14 cellular contexts compared by ENCODE assay signal in the genomic region with DNA sequence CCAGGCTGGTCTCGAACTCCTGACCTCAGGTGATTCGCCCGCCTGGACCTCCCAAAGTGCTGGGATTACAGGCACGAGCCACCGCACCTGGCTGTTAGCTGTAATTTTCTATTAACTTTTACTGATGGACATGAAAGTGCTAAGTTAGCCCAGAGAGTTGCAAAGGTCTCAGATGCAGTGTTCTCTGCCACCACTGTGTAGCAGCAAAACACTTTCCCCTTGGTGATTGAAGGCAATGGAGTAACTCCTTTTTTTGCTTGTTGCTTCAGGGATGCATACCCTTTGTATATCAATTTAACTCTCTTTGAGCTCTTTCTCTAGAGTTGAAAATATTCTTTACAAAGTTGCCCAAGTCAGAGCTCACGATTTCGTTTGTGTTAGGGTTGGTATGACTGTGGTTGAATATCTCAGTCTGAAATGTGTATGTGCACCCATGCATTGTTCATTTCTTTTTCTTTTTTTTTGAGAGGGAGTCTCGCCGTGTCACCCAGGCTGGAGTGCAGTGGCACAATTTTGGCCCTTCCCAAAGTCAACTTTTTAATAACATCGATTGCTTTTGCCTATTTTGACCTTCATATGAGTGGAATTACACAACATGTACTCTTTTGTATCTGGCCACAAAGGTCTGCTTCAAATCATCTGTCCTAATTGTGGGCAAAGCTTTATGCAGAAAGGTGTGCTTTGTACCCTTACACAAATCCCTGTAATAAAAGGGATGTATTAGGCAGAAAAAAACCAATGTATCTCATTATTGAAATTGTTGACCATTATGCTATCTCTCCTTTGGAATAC. TPM values are rescaled to one million over a fixed set of nuclear protein-coding genes. Genes with fewer than 3 reads are reported as not detected.
DNase-seq lines count a peak whose midpoint lies in the region; ATAC-seq and TF ChIP-seq lines count a peak whose summit lies in the region.
"Had no signal": no experiment of that assay in that cellular context is flagged by ENCODE, and none has a peak within 500 bp of the region (broad histone marks: within the 10 kb centered on the region; RNA-seq: fewer than 3 reads in every experiment).

No MANE protein-coding gene starts in this region.

- TF ChIP-seq EP300 in tibial nerve (IDR thresholded peaks at IDR 0.05): no peak

- TF ChIP-seq POLR2A in tibial nerve (IDR thresholded peaks at IDR 0.05) (no peak), thyroid gland (IDR thresholded peaks at IDR 0.05) (no peak)

- H3K4me1 ChIP-seq in cardiac muscle cell (ENCODE audit: low read depth) (no peaks in the 10 kb centered on the region), tibial nerve (peaks cover 0 to 29% (median 0%) of the 10 kb centered on the region in 4 donors), thyroid gland (no peaks in the 10 kb centered on the region)
- H3K4me1 ChIP-seq: ascending aorta had no signal

- no peak overlapping the region for H3K27ac ChIP-seq in cardiac muscle cell
- peak overlapping the region in 1 of 4 donors; percentile 75 for H3K27ac ChIP-seq in tibial nerve
- no peak overlapping the region for H3K27ac ChIP-seq in thyroid gland
- H3K27ac ChIP-seq: ascending aorta had no signal

- peak; percentile 7 for TF ChIP-seq CTCF in cardiac muscle cell (IDR thresholded peaks at IDR 0.05; ENCODE audit: low read depth, low read length)
- TF ChIP-seq CTCF in tibial nerve (IDR thresholded peaks at IDR 0.05): peak in 3 of 5 experiments; percentile 20 to 38 (median 23)
- no peak for TF ChIP-seq CTCF in thyroid gland (IDR thresholded peaks at IDR 0.05)

- H3K9me3 ChIP-seq in cardiac muscle cell (ENCODE audit: low read depth) (no peaks in the 10 kb centered on the region), tibial nerve (peaks cover 0 to 18% (median 4%) of the 10 kb centered on the region in 4 donors), thyroid gland (no peaks in the 10 kb centered on the region)

- intact Hi-C loops in Right ventricle myocardium superior (cut with DNase I): no loop called here
- intact Hi-C loops in thyroid gland (cut with DNase I): no loop called here

- 83 to 85% methylated on average over 10 of the region's 10 CpGs for WGBS in tibial nerve, 2 donors
- WGBS in thyroid gland, 2 donors: 96% methylated on average over 10 of the region's 10 CpGs

- peak in 1 of 2 donors; percentile 10 for DNase-seq in cardiac muscle cell (ENCODE audit: low read depth in 1 of 2, low spot score in 1 of 2)
- DNase-seq in Right ventricle myocardium superior: no peak
- peak; percentile 16 for DNase-seq in RKO (ENCODE audit: low spot score)
- no peak for DNase-seq in tibial nerve (ENCODE audit: low spot score in 2 of 2)
- DNase-seq in NCI-H510A treated with DMSO at 0.1 percent for 48 hours (lab: John Stamatoyannopoulos, UW): no peak
- no peak for DNase-seq in thyroid gland
- DNase-seq: activated CD4-positive, alpha-beta T cell treated with anti-CD3 and anti-CD28 coated beads, Interleukin-2, amount 10 ng/mL, durations not matched to agents 24 days and 14 days; DMS79 treated with DMSO at 0.1 percent for 48 hours; NCI-H187 treated with DMSO at 0.1 percent for 48 hours; stimulated activated CD4-positive, alpha-beta T cell treated with anti-CD3 and anti-CD28 coated beads, Interleukin-4, amount 100 ng/mL, for 24 hours; stimulated activated naive CD4-positive, alpha-beta T cell had no signal

- H3K36me3 ChIP-seq in cardiac muscle cell (peaks cover 78% of the 10 kb centered on the region), tibial nerve (peaks cover 0 to 90% (median 4%) of the 10 kb centered on the region in 3 donors), thyroid gland (peaks cover 52 to 84% of the 10 kb centered on the region in 2 donors)

- H3K4me3 ChIP-seq in cardiac muscle cell (no peak overlapping the region), tibial nerve (no peak overlapping the region), thyroid gland (replicated peaks in 1 of 3) (no peak overlapping the region)
- H3K4me3 ChIP-seq: ascending aorta had no signal

- H3K27me3 ChIP-seq in cardiac muscle cell (no peaks in the 10 kb centered on the region), tibial nerve (no peaks in the 10 kb centered on the region), thyroid gland (no peaks in the 10 kb centered on the region)
- H3K27me3 ChIP-seq: ascending aorta had no signal

- ATAC-seq in Right ventricle myocardium superior (ENCODE audit: poor library complexity) (no peak), esophagus mucosa (peak; percentile 29), HG03135 (IDR thresholded peaks at IDR 0.05; ENCODE audit: unreplicated experiment) (no peak)

RNA-seq across cellular contexts. Expression of gene GTF2I, which starts 52.6 kb away (rescaled TPM):
- total RNA-seq in cardiac muscle cell (221 and 367 TPM in 2 replicates), Right ventricle myocardium superior (117 TPM), esophagus mucosa (130 TPM), tibial nerve (100 to 1,000 TPM; 139 to 194 (median 168) TPM), thyroid gland (100 to 1,000 TPM; 240 to 385 (median 353) TPM)
- polyA plus RNA-seq in cardiac muscle cell: 189 and 203 TPM in 2 replicates

Comparison
In these comparisons a context has a peak if more than half of its experiments do, and no peak if none do; other contexts are left out.
1. CTCF ChIP-seq: peak in cardiac muscle cell (single experiment) and tibial nerve (3 of 5); none in thyroid gland (0 of 6).